ENCODE assay signal across 21 cellular contexts in the genomic region with DNA sequence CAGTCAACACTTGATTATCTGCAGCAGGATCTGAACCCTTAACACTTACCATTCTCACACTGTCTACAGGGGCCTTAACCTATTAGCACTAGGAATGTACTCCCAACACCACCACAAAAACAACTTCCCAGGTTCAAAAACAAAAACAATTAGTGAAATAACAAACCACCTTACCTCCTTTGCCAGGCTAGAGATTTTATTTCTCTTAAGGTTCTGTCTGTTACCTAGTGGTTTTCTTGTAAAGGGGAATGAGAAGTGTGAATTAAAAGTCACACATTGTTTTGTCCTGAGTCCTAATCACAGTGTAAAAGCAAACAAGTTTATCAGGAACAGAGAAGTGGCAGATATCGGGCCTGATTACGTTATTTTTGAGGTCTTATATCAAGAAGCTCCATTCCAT. TPM values are rescaled to one million over a fixed set of nuclear protein-coding genes. Genes with fewer than 3 reads are reported as not detected.
A peak's percentile ranks its signal among the peaks of the same experiment; 100 is the strongest.
DNase-seq lines count a peak whose midpoint lies in the region; ATAC-seq, FAIRE-seq and TF ChIP-seq lines count a peak whose summit lies in the region.
"Had no signal": no experiment of that assay in that cellular context is flagged by ENCODE, and none has a peak within 500 bp of the region (broad histone marks: within the 10 kb centered on the region; RNA-seq: fewer than 3 reads in every experiment).

No MANE protein-coding gene starts in this region.

- no peak for FAIRE-seq in pancreas (lab: Jason Lieb, UNC)
- FAIRE-seq: K562 had no signal

- TF ChIP-seq CTCF in endodermal cell (conservative IDR thresholded peaks at IDR 0.05) (no peak), progenitor cell of endocrine pancreas (IDR thresholded peaks at IDR 0.05; ENCODE audit: unreplicated experiment) (no peak), pancreas (IDR thresholded peaks at IDR 0.05) (no peak)

- H3K27ac Mint-ChIP-seq in activated naive CD8-positive, alpha-beta T cell: peak overlapping the region; percentile 55
- no peak overlapping the region for H3K27ac Mint-ChIP-seq in activated naive CD8-positive, alpha-beta T cell treated with anti-CD3 and anti-CD28 coated beads for 36 hours
- H3K27ac Mint-ChIP-seq in T-helper 17 cell: peak overlapping the region; percentile 75
- peak overlapping the region; percentile 74 for H3K27ac Mint-ChIP-seq in endodermal cell
- H3K27ac Mint-ChIP-seq in progenitor cell of endocrine pancreas: peak overlapping the region; percentile 7
- H3K27ac Mint-ChIP-seq: CD14-positive monocyte had no signal

- peaks cover 13% of the 10 kb centered on the region for H3K36me3 Mint-ChIP-seq in activated naive CD8-positive, alpha-beta T cell
- peaks cover 29% of the 10 kb centered on the region for H3K36me3 Mint-ChIP-seq in activated naive CD8-positive, alpha-beta T cell treated with anti-CD3 and anti-CD28 coated beads for 36 hours
- H3K36me3 Mint-ChIP-seq in T-helper 17 cell (ENCODE audit: low read depth) (peaks cover 12% of the 10 kb centered on the region), endodermal cell (ENCODE audit: low read depth) (peaks cover 58% of the 10 kb centered on the region), progenitor cell of endocrine pancreas (ENCODE audit: insufficient read depth) (peaks cover 33% of the 10 kb centered on the region)

- in situ Hi-C loops in HAP-1 (cut with MboI; ENCODE audit: low sequenced_read_pairs): no loop called here

- H3K36me3 ChIP-seq in endodermal cell (ENCODE audit: control insufficient read depth, insufficient read depth, low read length) (peaks cover 79% of the 10 kb centered on the region), pancreas (peaks cover 4 to 62% (median 35%) of the 10 kb centered on the region in 3 donors), HAP-1 (replicated peaks) (peaks cover 96% of the 10 kb centered on the region)

- ATAC-seq in T-helper 17 cell (no peak), pancreas (no peak), GM18498 (IDR thresholded peaks at IDR 0.05; ENCODE audit: unreplicated experiment) (no peak)
- ATAC-seq: K562 had no signal

- intact Hi-C loops in pancreas (cut with DNase I): no loop called here

- no peak overlapping the region for H3K9ac ChIP-seq in endodermal cell (ENCODE audit: extremely low read depth, low read length, poor library complexity, severe bottlenecking)
- H3K9ac ChIP-seq: GM23248 had no signal

- H3K4me3 Mint-ChIP-seq in activated naive CD8-positive, alpha-beta T cell: no peak overlapping the region
- no peak overlapping the region for H3K4me3 Mint-ChIP-seq in activated naive CD8-positive, alpha-beta T cell treated with anti-CD3 and anti-CD28 coated beads for 36 hours
- no peak overlapping the region for H3K4me3 Mint-ChIP-seq in T-helper 17 cell
- H3K4me3 Mint-ChIP-seq in endodermal cell: peak overlapping the region; percentile 9
- no peak overlapping the region for H3K4me3 Mint-ChIP-seq in progenitor cell of endocrine pancreas (ENCODE audit: low read depth)
- H3K4me3 Mint-ChIP-seq: CD14-positive monocyte had no signal

- WGBS in endodermal cell (ENCODE audit: insufficient coverage in 1 of 2, insufficient read length in 1 of 2), 2 experiments: 31 to 66% methylated on average over 2 of the region's 2 CpGs
- 7 to 19% methylated on average over 2 of the region's 2 CpGs for WGBS in pancreas, 2 donors

- no peaks in the 10 kb centered on the region for H3K9me3 ChIP-seq in T-helper 17 cell (ENCODE audit: control insufficient read depth, low read length, poor library complexity, severe bottlenecking)
- H3K9me3 ChIP-seq in endodermal cell (ENCODE audit: control insufficient read depth, low read length): no peaks in the 10 kb centered on the region
- H3K9me3 ChIP-seq in pancreas: no peaks in the 10 kb centered on the region
- H3K9me3 ChIP-seq in HAP-1: no peaks in the 10 kb centered on the region

- H3K27ac ChIP-seq in endodermal cell (ENCODE audit: low read depth, low read length): no peak overlapping the region
- H3K27ac ChIP-seq in pancreas: no peak overlapping the region
- H3K27ac ChIP-seq: GM23248, RWPE1 had no signal

- no peaks in the 10 kb centered on the region for H3K9me3 Mint-ChIP-seq in activated naive CD8-positive, alpha-beta T cell (ENCODE audit: low read depth)
- no peaks in the 10 kb centered on the region for H3K9me3 Mint-ChIP-seq in activated naive CD8-positive, alpha-beta T cell treated with anti-CD3 and anti-CD28 coated beads for 36 hours
- no peaks in the 10 kb centered on the region for H3K9me3 Mint-ChIP-seq in endodermal cell
- no peaks in the 10 kb centered on the region for H3K9me3 Mint-ChIP-seq in progenitor cell of endocrine pancreas (ENCODE audit: low read depth)
- H3K9me3 Mint-ChIP-seq: CD14-positive monocyte had no signal

- H3K27me3 ChIP-seq in endodermal cell (ENCODE audit: control insufficient read depth, insufficient read depth, low read length, poor library complexity, severe bottlenecking): no peaks in the 10 kb centered on the region
- no peaks in the 10 kb centered on the region for H3K27me3 ChIP-seq in pancreas
- no peaks in the 10 kb centered on the region for H3K27me3 ChIP-seq in HAP-1 (ENCODE audit: low read depth)

- H3K4me1 ChIP-seq in endodermal cell (ENCODE audit: control insufficient read depth, insufficient read depth, low read length) (peaks cover 19% of the 10 kb centered on the region), pancreas (no peaks in the 10 kb centered on the region), HAP-1 (no peaks in the 10 kb centered on the region)

- peak overlapping the region; percentile 28 for H3K4me3 ChIP-seq in endodermal cell (ENCODE audit: low read length)
- no peak overlapping the region for H3K4me3 ChIP-seq in pancreas
- no peak overlapping the region for H3K4me3 ChIP-seq in HAP-1
- H3K4me3 ChIP-seq: GM23248, K562 had no signal

- H3K4me1 Mint-ChIP-seq in activated naive CD8-positive, alpha-beta T cell (ENCODE audit: low read depth): peaks cover 39% of the 10 kb centered on the region
- H3K4me1 Mint-ChIP-seq in activated naive CD8-positive, alpha-beta T cell treated with anti-CD3 and anti-CD28 coated beads for 36 hours: peaks cover 28% of the 10 kb centered on the region
- H3K4me1 Mint-ChIP-seq in T-helper 17 cell (peaks cover 32% of the 10 kb centered on the region), endodermal cell (peaks cover 60% of the 10 kb centered on the region), progenitor cell of endocrine pancreas (ENCODE audit: low read depth) (peaks cover 14% of the 10 kb centered on the region)

- no peak for DNase-seq in activated naive CD8-positive, alpha-beta T cell treated with anti-CD3 and anti-CD28 coated beads for 36 hours
- DNase-seq in T-helper 17 cell (no peak), endodermal cell (no peak), progenitor cell of endocrine pancreas (ENCODE audit: low spot score, unreplicated experiment) (no peak), pancreas (no peak), HAP-1 (ENCODE audit: low spot score in 2 of 2) (no peak)
- DNase-seq: ACHN, AML-193, DMS79, GM23248, MV-4-11, NCI-H1417, NCI-H1930, NCI-H446 treated with DMSO at 0.1 percent for 48 hours, NCI-H748 treated with DMSO at 0.1 percent for 48 hours had no signal

- no peaks in the 10 kb centered on the region for H3K27me3 Mint-ChIP-seq in activated naive CD8-positive, alpha-beta T cell
- H3K27me3 Mint-ChIP-seq in activated naive CD8-positive, alpha-beta T cell treated with anti-CD3 and anti-CD28 coated beads for 36 hours: no peaks in the 10 kb centered on the region
- H3K27me3 Mint-ChIP-seq in T-helper 17 cell (no peaks in the 10 kb centered on the region), endodermal cell (ENCODE audit: insufficient read depth) (no peaks in the 10 kb centered on the region), progenitor cell of endocrine pancreas (no peaks in the 10 kb centered on the region)

RNA-seq across cellular contexts. Expression of gene SMARCE1, which starts 9.7 kb away (rescaled TPM):
- 100 to 1,000 TPM; 107 to 118 TPM for total RNA-seq in activated naive CD8-positive, alpha-beta T cell treated with anti-CD3 and anti-CD28 coated beads for 36 hours
- total RNA-seq in T-helper 17 cell: 10 to 100 TPM; 60.0 to 77.5 TPM
- total RNA-seq in endodermal cell: 100 to 1,000 TPM; 156 to 191 TPM
- polyA plus RNA-seq in endodermal cell (2013, experiment 1 of 2): 234 TPM
- polyA plus RNA-seq in endodermal cell (2013, experiment 2 of 2): 224 TPM
- total RNA-seq in progenitor cell of endocrine pancreas: 190 and 195 TPM in 2 replicates
- 10 to 100 TPM; 21.7 to 48.5 (median 35.4) TPM for total RNA-seq in pancreas
- polyA plus RNA-seq in pancreas: 10 to 100 TPM; 29.0 to 55.8 TPM

RNA-seq across cellular contexts. Expression of gene KRT222, which starts 27.0 kb away (rescaled TPM):
- total RNA-seq in activated naive CD8-positive, alpha-beta T cell treated with anti-CD3 and anti-CD28 coated beads for 36 hours: under 1 TPM in 1 of 2 experiments, not detected in 1; 0.22 TPM
- total RNA-seq in T-helper 17 cell (not detected), endodermal cell (1 to 10 TPM; 1.4 to 2.3 TPM), progenitor cell of endocrine pancreas (0.36 and 1.1 TPM in 2 replicates), pancreas (1 to 10 TPM in 3 of 6 donors, under 1 TPM in 3; 0.28 to 2.7 (median 1.1) TPM)
- 0.39 TPM for polyA plus RNA-seq in endodermal cell (2013, experiment 1 of 2)
- polyA plus RNA-seq in endodermal cell (2013, experiment 2 of 2): 0.25 TPM
- 1 to 10 TPM; 1.4 to 4.9 TPM for polyA plus RNA-seq in pancreas
- total RNA-seq: G401, GM23248 had no signal
- polyA plus RNA-seq: CD14-positive monocyte, GM23248 had no signal
